Comparison of ENCODE assay signal across 11 cellular contexts in the genomic region with DNA sequence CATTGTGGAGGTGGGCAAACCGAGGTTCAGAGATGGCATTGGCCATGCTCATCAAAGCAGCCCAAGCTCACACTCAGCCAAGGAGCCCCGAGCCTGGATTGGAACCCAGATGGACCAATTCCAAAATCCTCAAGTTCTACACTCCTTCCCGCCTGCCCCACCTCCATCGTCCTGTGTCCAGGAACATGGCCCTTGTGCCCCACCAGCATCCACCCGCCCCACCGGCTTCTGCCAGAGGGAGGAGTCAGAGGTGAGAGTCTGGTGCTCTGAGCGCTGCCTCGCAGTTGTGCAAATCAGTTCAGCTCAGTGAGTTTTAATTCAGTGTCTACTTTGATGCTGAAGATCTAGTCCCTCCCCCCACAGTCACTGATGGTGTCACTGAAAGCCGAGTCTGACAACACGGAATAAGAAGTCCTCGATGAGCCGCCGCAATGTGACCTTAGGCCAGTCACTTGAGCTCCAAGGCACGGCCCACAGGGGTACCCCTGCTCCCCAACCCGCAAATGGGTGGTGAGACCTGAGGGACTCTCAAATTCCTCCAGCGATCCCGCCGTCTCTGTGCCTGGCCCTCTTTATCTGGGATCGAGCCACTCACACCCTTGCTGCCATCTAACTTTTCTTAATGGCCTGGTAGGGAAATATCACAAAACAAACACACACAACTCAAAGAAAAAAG. TPM values are rescaled to one million over a fixed set of nuclear protein-coding genes. Genes with fewer than 3 reads are reported as not detected.
DNase-seq lines count a peak whose midpoint lies in the region; ATAC-seq and TF ChIP-seq lines count a peak whose summit lies in the region.
"Had no signal": no experiment of that assay in that cellular context is flagged by ENCODE, and none has a peak within 500 bp of the region (broad histone marks: within the 10 kb centered on the region; RNA-seq: fewer than 3 reads in every experiment).

No MANE protein-coding gene starts in this region.

- H3K4me2 ChIP-seq in mammary epithelial cell (ENCODE audit: insufficient read depth, low read depth, low read length) = no peak overlapping the region

- TF ChIP-seq CTCF in MCF 10A (IDR thresholded peaks at IDR 0.05; ENCODE audit: unreplicated experiment) = no peak
- TF ChIP-seq CTCF in mammary epithelial cell (conservative IDR thresholded peaks at IDR 0.05 in 1 of 2, IDR thresholded peaks at IDR 0.05 in 1 of 2; ENCODE audit: extremely low read depth in 1 of 2, insufficient read depth in 1 of 2, low read depth in 1 of 2, low read length in 2 of 2) = no peak
- TF ChIP-seq CTCF in thyroid gland (IDR thresholded peaks at IDR 0.05) = no peak
- no peak for TF ChIP-seq CTCF in WERI-Rb-1 (IDR thresholded peaks at IDR 0.05; ENCODE audit: low read depth, low read length)

- peaks cover 4% of the 10 kb centered on the region for H3K4me1 ChIP-seq in mammary epithelial cell (ENCODE audit: insufficient read depth, low read length)
- H3K4me1 ChIP-seq in mucosa of stomach (ENCODE audit: control insufficient read depth, insufficient read depth, low read length) = peaks cover 38% of the 10 kb centered on the region
- H3K4me1 ChIP-seq in thyroid gland = peaks cover 13 to 22% of the 10 kb centered on the region in 2 donors

- peaks cover 6% of the 10 kb centered on the region for H3K4me1 Mint-ChIP-seq in MCF 10A (ENCODE audit: insufficient read depth, unreplicated experiment)
- peaks cover 10% of the 10 kb centered on the region for H3K4me1 Mint-ChIP-seq in activated T-helper 2 cell treated with anti-CD3 and anti-CD28 coated beads, Interferon-gamma antibody, Interleukin-2, Interleukin-4, amounts not matched to agents 10 μg/mL and 5 μg/mL and 100 μg/mL, durations not matched to agents 14 hours and 24 hours and 36 hours (ENCODE audit: low read depth)

- peak overlapping the region; percentile 72 for H3K27ac Mint-ChIP-seq in MCF 10A (ENCODE audit: low read depth, unreplicated experiment)
- H3K27ac Mint-ChIP-seq in activated T-helper 2 cell treated with anti-CD3 and anti-CD28 coated beads, Interferon-gamma antibody, Interleukin-2, Interleukin-4, amounts not matched to agents 10 μg/mL and 5 μg/mL and 100 μg/mL, durations not matched to agents 14 hours and 24 hours and 36 hours = no peak overlapping the region

- TF ChIP-seq POLR2A in thyroid gland (IDR thresholded peaks at IDR 0.05) = no peak

- no TSS peak for BruUV-seq in MCF 10A (replicated peaks; lab: Mats Ljungman, UMichigan)
- BruUV-seq in mammary epithelial cell (replicated peaks; lab: Mats Ljungman, UMichigan) = no TSS peak

- in situ Hi-C loops in mammary epithelial cell (cut with MboI; ENCODE audit: low sequenced_read_pairs in 2 of 2) = no loop called here

- no peaks in the 10 kb centered on the region for H3K79me2 ChIP-seq in mammary epithelial cell (ENCODE audit: insufficient read depth, low read length)

- H3K9ac ChIP-seq in mammary epithelial cell (ENCODE audit: insufficient read depth, low read length) (no peak overlapping the region), mucosa of stomach (ENCODE audit: low read length) (peak overlapping the region; percentile 52)

- DNase-seq in MCF 10A (ENCODE audit: unreplicated experiment) = no peak
- no peak for DNase-seq in mammary epithelial cell
- DNase-seq in activated T-helper 2 cell treated with anti-CD3 and anti-CD28 coated beads, Interferon-gamma antibody, Interleukin-2, Interleukin-4, amounts not matched to agents 10 μg/mL and 5 μg/mL and 100 μg/mL, durations not matched to agents 14 hours and 24 hours and 36 hours (ENCODE audit: low spot score) = no peak
- DNase-seq in thyroid gland = peak; percentile 48 to 57
- DNase-seq in WERI-Rb-1 = no peak
- no peak for DNase-seq in anterior cingulate cortex (lab: John Stamatoyannopoulos, UW)
- DNase-seq: HCEC 1CT, NCI-H748 treated with DMSO at 0.1 percent for 48 hours had no signal

- H3K27me3 ChIP-seq in mammary epithelial cell (ENCODE audit: insufficient read depth, low read length) (no peaks in the 10 kb centered on the region), mucosa of stomach (ENCODE audit: control insufficient read depth, insufficient read depth, low read length) (no peaks in the 10 kb centered on the region), thyroid gland (no peaks in the 10 kb centered on the region), WERI-Rb-1 (ENCODE audit: insufficient read depth, low read depth, severe bottlenecking) (no peaks in the 10 kb centered on the region)
- H3K27me3 ChIP-seq: tibial nerve had no signal

- no peaks in the 10 kb centered on the region for H3K9me3 ChIP-seq in mammary epithelial cell (replicated peaks; ENCODE audit: insufficient read depth, low read length)
- no peaks in the 10 kb centered on the region for H3K9me3 ChIP-seq in mucosa of stomach (ENCODE audit: control insufficient read depth, low read length)
- H3K9me3 ChIP-seq in thyroid gland = no peaks in the 10 kb centered on the region
- H3K9me3 ChIP-seq in WERI-Rb-1 (ENCODE audit: severe bottlenecking) = no peaks in the 10 kb centered on the region
- H3K9me3 ChIP-seq: tibial nerve had no signal

- no peak overlapping the region for H2AFZ ChIP-seq in mammary epithelial cell (ENCODE audit: low read depth, low read length)

- H3K4me3 ChIP-seq in mammary epithelial cell (replicated peaks in 1 of 3; ENCODE audit: insufficient read depth in 1 of 3, low read depth in 2 of 3, low read length in 3 of 3) (no peak overlapping the region), mucosa of stomach (ENCODE audit: low read length) (no peak overlapping the region), thyroid gland (replicated peaks in 1 of 3) (no peak overlapping the region), WERI-Rb-1 (ENCODE audit: low read depth, low read length) (no peak overlapping the region)

- H3K27ac ChIP-seq in mammary epithelial cell (ENCODE audit: insufficient read depth, low read depth, low read length) (no peak overlapping the region), thyroid gland (peak overlapping the region; percentile 71 to 91 (median 79)), WERI-Rb-1 (no peak overlapping the region)

- no peak for ATAC-seq in HG03354 (IDR thresholded peaks at IDR 0.05; ENCODE audit: poor library complexity, severe bottlenecking, unreplicated experiment)

- intact Hi-C loops in MCF 10A (cut with micrococcal nuclease) (no loop called here), mammary epithelial cell (cut with micrococcal nuclease) (no loop called here), thyroid gland (cut with DNase I) (no loop called here)
- intact Hi-C loops in activated T-helper 2 cell treated with anti-CD3 and anti-CD28 coated beads, Interferon-gamma antibody, Interleukin-2, Interleukin-4, amounts not matched to agents 10 μg/mL and 5 μg/mL and 100 μg/mL, durations not matched to agents 14 hours and 24 hours and 36 hours (cut with micrococcal nuclease) = no loop called here

- H3K4me3 Mint-ChIP-seq in MCF 10A (ENCODE audit: unreplicated experiment) = no peak overlapping the region
- H3K4me3 Mint-ChIP-seq in activated T-helper 2 cell treated with anti-CD3 and anti-CD28 coated beads, Interferon-gamma antibody, Interleukin-2, Interleukin-4, amounts not matched to agents 10 μg/mL and 5 μg/mL and 100 μg/mL, durations not matched to agents 14 hours and 24 hours and 36 hours (ENCODE audit: low read depth) = peak overlapping the region; percentile 45

- H3K36me3 ChIP-seq in mammary epithelial cell (ENCODE audit: insufficient read depth, low read length) = no peaks in the 10 kb centered on the region
- H3K36me3 ChIP-seq in mucosa of stomach (ENCODE audit: control insufficient read depth, insufficient read depth, low read length) = no peaks in the 10 kb centered on the region
- H3K36me3 ChIP-seq in thyroid gland = no peaks in the 10 kb centered on the region
- H3K36me3 ChIP-seq in WERI-Rb-1 = no peaks in the 10 kb centered on the region

- WGBS in mammary epithelial cell (ENCODE audit: low coverage, missing lambda C conversion rate) = 90% methylated on average over 16 of the region's 19 CpGs
- WGBS in thyroid gland, 2 donors = 67 to 72% methylated on average over 18 to 19 of the region's 19 CpGs

- dilution Hi-C loops in mammary epithelial cell (cut with HindIII; ENCODE audit: low sequenced_read_pairs) = no loop called here

- no peaks in the 10 kb centered on the region for H3K27me3 Mint-ChIP-seq in MCF 10A (ENCODE audit: insufficient read depth, unreplicated experiment)
- peaks cover 2% of the 10 kb centered on the region for H3K27me3 Mint-ChIP-seq in activated T-helper 2 cell treated with anti-CD3 and anti-CD28 coated beads, Interferon-gamma antibody, Interleukin-2, Interleukin-4, amounts not matched to agents 10 μg/mL and 5 μg/mL and 100 μg/mL, durations not matched to agents 14 hours and 24 hours and 36 hours (ENCODE audit: low read depth)

- H4K20me1 ChIP-seq in mammary epithelial cell (ENCODE audit: insufficient read depth, low read length) = no peaks in the 10 kb centered on the region

- CTCF ChIA-PET in MCF 10A (lab: Yijun Ruan, JAX) (interaction anchor here (1.3 kb wide), 3 partner anchors 11 to 67 kb away, joined by 3 to 5 read pairs (median 4); no protein-coding TSS in a partner anchor), mammary epithelial cell (lab: Charles Lee; ENCODE audit: low non-redundant PET) (no interaction called here)

- H3K36me3 Mint-ChIP-seq in MCF 10A (ENCODE audit: insufficient read depth, unreplicated experiment) = peaks cover 4% of the 10 kb centered on the region
- H3K36me3 Mint-ChIP-seq in activated T-helper 2 cell treated with anti-CD3 and anti-CD28 coated beads, Interferon-gamma antibody, Interleukin-2, Interleukin-4, amounts not matched to agents 10 μg/mL and 5 μg/mL and 100 μg/mL, durations not matched to agents 14 hours and 24 hours and 36 hours (ENCODE audit: low read depth) = no peaks in the 10 kb centered on the region

- POLR2A ChIA-PET in MCF 10A (lab: Yijun Ruan, JAX) = no interaction called here

- H3K9me3 Mint-ChIP-seq in MCF 10A (ENCODE audit: unreplicated experiment) = no peaks in the 10 kb centered on the region
- no peaks in the 10 kb centered on the region for H3K9me3 Mint-ChIP-seq in activated T-helper 2 cell treated with anti-CD3 and anti-CD28 coated beads, Interferon-gamma antibody, Interleukin-2, Interleukin-4, amounts not matched to agents 10 μg/mL and 5 μg/mL and 100 μg/mL, durations not matched to agents 14 hours and 24 hours and 36 hours

RNA-seq across cellular contexts. Expression of gene PRKAG2, which starts 26.3 kb away (rescaled TPM):
- total RNA-seq in MCF 10A (2022) (62.5 and 73.9 TPM in 2 replicates), mammary epithelial cell (10 to 100 TPM; 30.3 to 37.1 TPM), thyroid gland (10 to 100 TPM; 19.5 to 30.8 (median 27.6) TPM)
- 30.2 TPM for polyA plus RNA-seq in mammary epithelial cell
- 30.7 TPM for polyA minus RNA-seq in mammary epithelial cell
- total RNA-seq in activated T-helper 2 cell treated with anti-CD3 and anti-CD28 coated beads, Interferon-gamma antibody, Interleukin-2, Interleukin-4, amounts not matched to agents 10 μg/mL and 5 μg/mL and 100 μg/mL, durations not matched to agents 14 hours and 24 hours and 36 hours = 13.3 and 14.9 TPM in 2 replicates

Comparison
In these comparisons a context has a peak if more than half of its experiments do, and no peak if none do; other contexts are left out.
1. DNase-seq: peak in thyroid gland (2 of 2); none in MCF 10A (single experiment), mammary epithelial cell (single experiment), activated T-helper 2 cell treated with anti-CD3 and anti-CD28 coated beads, Interferon-gamma antibody, Interleukin-2, Interleukin-4, amounts not matched to agents 10 μg/mL and 5 μg/mL and 100 μg/mL, durations not matched to agents 14 hours and 24 hours and 36 hours (single experiment), WERI-Rb-1 (single experiment) and anterior cingulate cortex (0 of 58).
2. H3K27ac ChIP-seq: peak in thyroid gland (3 of 3); none in mammary epithelial cell (single experiment) and WERI-Rb-1 (single experiment).